11 cellular contexts compared by ENCODE assay signal in genomic region chr5:81077105-81077504, GRCh38.
"Had no signal": no experiment of that assay in that cellular context is flagged by ENCODE, and none has a peak within 500 bp of the region (broad histone marks: within the 10 kb centered on the region; RNA-seq: fewer than 3 reads in every experiment).

No MANE protein-coding gene starts in this region.

- ATAC-seq: GM23338, HCT116 had no signal

- H3K4me1 ChIP-seq: HAP-1 had no signal

- FAIRE-seq: H1, H54 had no signal

- H2AFZ ChIP-seq: GM23248, GM23338 had no signal

- DNase-seq: GM23248, GOT3, H7, H9, HCEC 1CT, HFFc6 had no signal

- H3K4me3 ChIP-seq: GM23248, GM23338, HAP-1 had no signal

- H3K4me2 ChIP-seq: GM23338 had no signal

- H3K9ac ChIP-seq: GM23248 had no signal

- H3K27ac ChIP-seq: GM23248 had no signal

- H3K9me3 ChIP-seq: HAP-1 had no signal

- H3K36me3 ChIP-seq: HAP-1 had no signal
